In genomic region chr21:37878946-37879660, GRCh38 we compare ENCODE assay signal across 1 cellular context.
TF ChIP-seq lines count a peak whose summit lies in the region.

No MANE protein-coding gene starts in this region.

TF ChIP-seq in HEK293, 187 proteins besides CTCF, POLR2A, EP300 and RAD21 (continued from another document):
- peak; percentile 30; the same call in 1 of the 2 replicates for TF ChIP-seq ZNF398 (tag by site-specific recombination; IDR thresholded peaks at IDR 0.05)
- no peak for TF ChIP-seq ZBTB21 (tag by site-specific recombination; IDR thresholded peaks at IDR 0.05)
- TF ChIP-seq ZNF112 (tag by site-specific recombination; IDR thresholded peaks at IDR 0.05) = peak; percentile 90
- TF ChIP-seq ZNF404 (tag by site-specific recombination; IDR thresholded peaks at IDR 0.05) = no peak
- TF ChIP-seq, protein P1, sequence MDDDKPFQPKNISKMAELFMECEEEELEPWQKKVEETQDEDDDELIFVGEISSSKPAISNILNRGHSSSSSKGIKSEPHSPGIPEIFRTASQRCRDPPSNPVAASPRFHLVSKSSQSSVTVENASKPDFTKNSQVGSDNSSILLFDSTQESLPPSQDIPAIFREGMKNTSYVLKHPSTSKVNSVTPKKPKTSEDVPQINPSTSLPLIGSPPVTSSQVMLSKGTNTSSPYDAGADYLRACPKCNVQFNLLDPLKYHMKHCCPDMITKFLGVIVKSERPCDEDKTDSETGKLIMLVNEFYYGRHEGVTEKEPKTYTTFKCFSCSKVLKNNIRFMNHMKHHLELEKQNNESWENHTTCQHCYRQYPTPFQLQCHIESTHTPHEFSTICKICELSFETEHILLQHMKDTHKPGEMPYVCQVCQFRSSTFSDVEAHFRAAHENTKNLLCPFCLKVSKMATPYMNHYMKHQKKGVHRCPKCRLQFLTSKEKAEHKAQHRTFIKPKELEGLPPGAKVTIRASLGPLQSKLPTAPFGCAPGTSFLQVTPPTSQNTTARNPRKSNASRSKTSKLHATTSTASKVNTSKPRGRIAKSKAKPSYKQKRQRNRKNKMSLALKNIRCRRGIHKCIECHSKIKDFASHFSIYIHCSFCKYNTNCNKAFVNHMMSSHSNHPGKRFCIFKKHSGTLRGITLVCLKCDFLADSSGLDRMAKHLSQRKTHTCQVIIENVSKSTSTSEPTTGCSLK (tag by site-specific recombination; IDR thresholded peaks at IDR 0.05) = no peak
- no peak for TF ChIP-seq ZSCAN16 (tag by site-specific recombination; IDR thresholded peaks at IDR 0.05)
